ENCODE assay signal across 9 cellular contexts in the genomic region with DNA sequence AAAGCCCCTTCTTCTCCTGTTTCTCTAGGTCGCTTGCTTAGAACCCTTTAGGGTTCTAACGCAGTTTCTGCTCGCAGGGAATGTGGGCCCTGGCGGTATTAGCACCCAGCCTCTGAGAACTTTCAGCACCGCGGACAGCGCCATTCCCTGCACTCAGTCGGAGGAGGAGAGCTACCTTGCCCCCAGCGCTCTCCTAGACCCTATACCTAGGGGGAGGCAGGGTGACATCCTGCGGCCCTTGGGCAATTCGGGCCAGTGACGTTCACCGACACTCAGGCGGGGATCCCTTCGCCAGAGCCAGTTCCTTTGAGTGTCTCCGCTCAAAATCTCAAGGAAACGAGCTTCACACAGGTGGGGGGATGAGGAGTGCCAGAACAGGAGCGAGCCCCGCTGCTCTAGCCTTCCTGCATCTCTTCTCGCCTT. TPM values are rescaled to one million over a fixed set of nuclear protein-coding genes. Genes with fewer than 3 reads are reported as not detected.
A peak's percentile ranks its signal among the peaks of the same experiment; 100 is the strongest.
DNase-seq lines count a peak whose midpoint lies in the region; ATAC-seq and TF ChIP-seq lines count a peak whose summit lies in the region.
"Had no signal": no experiment of that assay in that cellular context is flagged by ENCODE, and none has a peak within 500 bp of the region (broad histone marks: within the 10 kb centered on the region; RNA-seq: fewer than 3 reads in every experiment).

No MANE protein-coding gene starts in this region.

- intact Hi-C loops in activated CD4-positive, alpha-beta memory T cell treated with anti-CD3 and anti-CD28 coated beads for 36 hours (cut with micrococcal nuclease): no loop called here

- H3K27me3 Mint-ChIP-seq in activated CD4-positive, alpha-beta memory T cell treated with anti-CD3 and anti-CD28 coated beads for 36 hours: peaks cover 45% of the 10 kb centered on the region
- H3K27me3 Mint-ChIP-seq in endothelial cell (ENCODE audit: unreplicated experiment): peaks cover 6% of the 10 kb centered on the region

- H2AK5ac ChIP-seq in mesenchymal stem cell (ENCODE audit: low read length, severe bottlenecking): no peak overlapping the region

- H3K4me3 Mint-ChIP-seq in activated CD4-positive, alpha-beta memory T cell treated with anti-CD3 and anti-CD28 coated beads for 36 hours: no peak overlapping the region
- H3K4me3 Mint-ChIP-seq in endothelial cell (ENCODE audit: unreplicated experiment): peak overlapping the region; percentile 81

- H3K23ac ChIP-seq in mesenchymal stem cell (ENCODE audit: low read length in 2 of 2): peak overlapping the region in 1 of 2 experiments; percentile 41

- no peaks in the 10 kb centered on the region for H3K36me3 ChIP-seq in mesenchymal stem cell (ENCODE audit: control insufficient read depth in 1 of 2, insufficient read depth in 2 of 2, low read depth in 1 of 2, low read length in 2 of 2)

- no peaks in the 10 kb centered on the region for H3K9me3 ChIP-seq in mesenchymal stem cell (ENCODE audit: control insufficient read depth, low read length)

- no peak overlapping the region for H3K27ac ChIP-seq in mesenchymal stem cell (ENCODE audit: low read length, poor library complexity, severe bottlenecking)
- H3K27ac ChIP-seq: PC-9 had no signal

- H3K4me1 Mint-ChIP-seq in activated CD4-positive, alpha-beta memory T cell treated with anti-CD3 and anti-CD28 coated beads for 36 hours (ENCODE audit: low read depth): no peaks in the 10 kb centered on the region
- H3K4me1 Mint-ChIP-seq in endothelial cell (ENCODE audit: unreplicated experiment): peaks cover 12% of the 10 kb centered on the region

- H3K4me2 ChIP-seq in mesenchymal stem cell (ENCODE audit: low read length, poor library complexity, severe bottlenecking): peak overlapping the region; percentile 94
- H3K4me2 ChIP-seq: PC-9 had no signal

- CTCF ChIA-PET in activated CD4-positive, alpha-beta memory T cell treated with anti-CD3 and anti-CD28 coated beads for 36 hours (lab: Charles Lee): no interaction called here

- H4K91ac ChIP-seq in mesenchymal stem cell (ENCODE audit: low read length): no peak overlapping the region

- no peak overlapping the region for H2BK5ac ChIP-seq in mesenchymal stem cell (ENCODE audit: low read depth, low read length, poor library complexity, severe bottlenecking)

- no peak for ATAC-seq in HG03097 (IDR thresholded peaks at IDR 0.05; ENCODE audit: low FRiP score, unreplicated experiment)

- H3K27me3 ChIP-seq in mesenchymal stem cell (ENCODE audit: control insufficient read depth in 1 of 2, insufficient read depth in 1 of 2, low read length in 2 of 2): peaks cover 16 to 62% of the 10 kb centered on the region in 2 experiments

- H2AFZ ChIP-seq in mesenchymal stem cell (ENCODE audit: low read depth, low read length): peak overlapping the region; percentile 31
- H2AFZ ChIP-seq: PC-9 had no signal

- H2BK120ac ChIP-seq in mesenchymal stem cell (ENCODE audit: low read depth, low read length): no peak overlapping the region

- peak overlapping the region; percentile 73 for H3K9ac ChIP-seq in mesenchymal stem cell (ENCODE audit: low read length)

- H3K14ac ChIP-seq in mesenchymal stem cell (ENCODE audit: low read length in 2 of 2): no peak overlapping the region

- no peak overlapping the region for H4K8ac ChIP-seq in mesenchymal stem cell (ENCODE audit: low read length)

- H3K9me3 Mint-ChIP-seq in activated CD4-positive, alpha-beta memory T cell treated with anti-CD3 and anti-CD28 coated beads for 36 hours: no peaks in the 10 kb centered on the region
- no peaks in the 10 kb centered on the region for H3K9me3 Mint-ChIP-seq in endothelial cell (ENCODE audit: unreplicated experiment)

- no peak overlapping the region for H3K4ac ChIP-seq in mesenchymal stem cell (ENCODE audit: low read depth in 1 of 2, low read length in 2 of 2)

- no peak overlapping the region for H2BK15ac ChIP-seq in mesenchymal stem cell (ENCODE audit: low read depth, poor library complexity, severe bottlenecking)

- H3K36me3 Mint-ChIP-seq in activated CD4-positive, alpha-beta memory T cell treated with anti-CD3 and anti-CD28 coated beads for 36 hours: peaks cover 1% of the 10 kb centered on the region
- no peaks in the 10 kb centered on the region for H3K36me3 Mint-ChIP-seq in endothelial cell (ENCODE audit: low read depth, unreplicated experiment)

- peak; percentile 79 for DNase-seq in ELR (ENCODE audit: low read depth)
- DNase-seq in Kasumi-1 (lab: John Stamatoyannopoulos, UW): peak; percentile 35 to 44
- DNase-seq in activated CD4-positive, alpha-beta memory T cell treated with anti-CD3 and anti-CD28 coated beads for 36 hours: peak; percentile 62
- peak; percentile 86 for DNase-seq in endothelial cell (ENCODE audit: low spot score)
- peak; percentile 77 for DNase-seq in mesenchymal stem cell
- peak; percentile 40 for DNase-seq in stromal cell of bone marrow (ENCODE audit: low read depth)
- no peak for DNase-seq in OCI-M2 (lab: John Stamatoyannopoulos, UW; ENCODE audit: unreplicated experiment)

- peak overlapping the region; percentile 3 to 81 for H3K4me3 ChIP-seq in mesenchymal stem cell (ENCODE audit: insufficient read depth in 1 of 2, low read depth in 1 of 2, low read length in 2 of 2)
- H3K4me3 ChIP-seq: PC-9 had no signal

- no peak overlapping the region for H3K27ac Mint-ChIP-seq in activated CD4-positive, alpha-beta memory T cell treated with anti-CD3 and anti-CD28 coated beads for 36 hours
- no peak overlapping the region for H3K27ac Mint-ChIP-seq in endothelial cell (ENCODE audit: unreplicated experiment)

- H2BK12ac ChIP-seq in mesenchymal stem cell (ENCODE audit: low read length in 2 of 2): no peak overlapping the region

- POLR2A ChIA-PET in activated CD4-positive, alpha-beta memory T cell treated with anti-CD3 and anti-CD28 coated beads for 36 hours (lab: Charles Lee): no interaction called here

- H3K79me1 ChIP-seq in mesenchymal stem cell (replicated peaks; ENCODE audit: low read length, poor library complexity, severe bottlenecking): no peaks in the 10 kb centered on the region

- H3K4me1 ChIP-seq in mesenchymal stem cell (ENCODE audit: control insufficient read depth, insufficient read depth, low read depth, low read length): peaks cover 16% of the 10 kb centered on the region

- TF ChIP-seq CTCF in endothelial cell (IDR thresholded peaks at IDR 0.05; ENCODE audit: unreplicated experiment): no peak

- 0% methylated on average over 15 of the region's 20 CpGs for WGBS in mesenchymal stem cell

- H3K18ac ChIP-seq in mesenchymal stem cell (ENCODE audit: low read depth in 1 of 2, low read length in 2 of 2): no peak overlapping the region

RNA-seq across cellular contexts. Expression of gene SLC7A14, which starts 1.3 kb away (rescaled TPM):
- not detected for total RNA-seq in activated CD4-positive, alpha-beta memory T cell treated with anti-CD3 and anti-CD28 coated beads for 36 hours
- total RNA-seq in endothelial cell (ENCODE audit: unreplicated experiment): 2.5 TPM
- 0.94 TPM for polyA plus RNA-seq in mesenchymal stem cell (2013, experiment 1 of 2)
- polyA plus RNA-seq in mesenchymal stem cell (2013, experiment 2 of 2): 0.99 TPM
- total RNA-seq: PC-9 had no signal
